20 cellular contexts compared by ENCODE assay signal in the genomic region with DNA sequence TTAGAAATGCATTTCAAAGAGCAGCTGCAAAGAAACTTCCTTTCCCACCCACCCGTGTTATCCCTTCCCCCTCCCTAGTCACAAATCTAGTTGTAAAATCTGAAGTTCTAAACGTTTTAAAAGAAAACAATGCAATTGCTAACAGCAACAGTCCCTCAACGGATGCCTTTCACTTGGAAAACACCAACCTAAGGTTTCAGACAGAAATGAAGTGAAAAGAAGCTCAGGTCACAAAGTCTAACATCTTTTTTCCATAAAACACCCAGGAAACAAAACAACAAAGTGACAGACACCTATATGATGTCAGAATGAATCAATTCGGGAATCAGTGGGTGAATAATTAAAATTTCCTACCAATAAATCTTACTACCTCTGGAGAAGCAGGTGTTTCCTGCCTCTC.
DNase-seq lines count a peak whose midpoint lies in the region; ATAC-seq and TF ChIP-seq lines count a peak whose summit lies in the region.
"Had no signal": no experiment of that assay in that cellular context is flagged by ENCODE, and none has a peak within 500 bp of the region (broad histone marks: within the 10 kb centered on the region; RNA-seq: fewer than 3 reads in every experiment).

No MANE protein-coding gene starts in this region.

- no peaks in the 10 kb centered on the region for H3K27me3 Mint-ChIP-seq in activated CD4-positive, alpha-beta T cell treated with anti-CD3 and anti-CD28 coated beads, Interleukin-2, amount 10 ng/mL, durations not matched to agents 24 days and 14 days
- H3K27me3 Mint-ChIP-seq in endodermal cell (ENCODE audit: insufficient read depth): no peaks in the 10 kb centered on the region
- no peaks in the 10 kb centered on the region for H3K27me3 Mint-ChIP-seq in stimulated activated naive CD8-positive, alpha-beta T cell treated with anti-CD3 and anti-CD28 coated beads, Interleukin-15, Interleukin-2, amounts not matched to agents 100 ng/mL and 50 ng/mL, for 24 hours
- H3K27me3 Mint-ChIP-seq: activated B cell treated with CpG ODN at 0.5 μM for 24 hours; CD8-positive, alpha-beta memory T cell had no signal

- no peaks in the 10 kb centered on the region for H3K9me3 ChIP-seq in endodermal cell (ENCODE audit: control insufficient read depth, low read length)
- H3K9me3 ChIP-seq: left lung, prostate gland, sigmoid colon, SJCRH30, tibial nerve had no signal

- H3K27ac Mint-ChIP-seq in activated CD4-positive, alpha-beta T cell treated with anti-CD3 and anti-CD28 coated beads, Interleukin-2, amount 10 ng/mL, durations not matched to agents 24 days and 14 days: peak overlapping the region; percentile 97
- H3K27ac Mint-ChIP-seq in endodermal cell: no peak overlapping the region
- H3K27ac Mint-ChIP-seq in stimulated activated naive CD8-positive, alpha-beta T cell treated with anti-CD3 and anti-CD28 coated beads, Interleukin-15, Interleukin-2, amounts not matched to agents 100 ng/mL and 50 ng/mL, for 24 hours: peak overlapping the region; percentile 98
- H3K27ac Mint-ChIP-seq: activated B cell treated with CpG ODN at 0.5 μM for 24 hours had no signal

- H3K9me3 Mint-ChIP-seq in activated CD4-positive, alpha-beta T cell treated with anti-CD3 and anti-CD28 coated beads, Interleukin-2, amount 10 ng/mL, durations not matched to agents 24 days and 14 days: no peaks in the 10 kb centered on the region
- H3K9me3 Mint-ChIP-seq in endodermal cell: no peaks in the 10 kb centered on the region
- H3K9me3 Mint-ChIP-seq in stimulated activated naive CD8-positive, alpha-beta T cell treated with anti-CD3 and anti-CD28 coated beads, Interleukin-15, Interleukin-2, amounts not matched to agents 100 ng/mL and 50 ng/mL, for 24 hours: no peaks in the 10 kb centered on the region
- H3K9me3 Mint-ChIP-seq: activated B cell treated with CpG ODN at 0.5 μM for 24 hours; CD8-positive, alpha-beta memory T cell had no signal

- no peak for TF ChIP-seq CTCF in endodermal cell (conservative IDR thresholded peaks at IDR 0.05)

- no peak overlapping the region for H3K27ac ChIP-seq in endodermal cell (ENCODE audit: low read depth, low read length)
- H3K27ac ChIP-seq: left lung, prostate gland, sigmoid colon, SJCRH30, tibial nerve had no signal

- peaks cover 16% of the 10 kb centered on the region for H3K36me3 Mint-ChIP-seq in activated CD4-positive, alpha-beta T cell treated with anti-CD3 and anti-CD28 coated beads, Interleukin-2, amount 10 ng/mL, durations not matched to agents 24 days and 14 days (ENCODE audit: low read depth)
- peaks cover 14% of the 10 kb centered on the region for H3K36me3 Mint-ChIP-seq in endodermal cell (ENCODE audit: low read depth)
- H3K36me3 Mint-ChIP-seq in stimulated activated naive CD8-positive, alpha-beta T cell treated with anti-CD3 and anti-CD28 coated beads, Interleukin-15, Interleukin-2, amounts not matched to agents 100 ng/mL and 50 ng/mL, for 24 hours (ENCODE audit: low read depth): peaks cover 40% of the 10 kb centered on the region

- H3K27me3 ChIP-seq in endodermal cell (ENCODE audit: control insufficient read depth, insufficient read depth, low read length, poor library complexity, severe bottlenecking): no peaks in the 10 kb centered on the region
- H3K27me3 ChIP-seq: left lung, sigmoid colon, SJCRH30, tibial nerve had no signal

- H3K4me1 Mint-ChIP-seq in activated CD4-positive, alpha-beta T cell treated with anti-CD3 and anti-CD28 coated beads, Interleukin-2, amount 10 ng/mL, durations not matched to agents 24 days and 14 days: peaks cover 28% of the 10 kb centered on the region
- H3K4me1 Mint-ChIP-seq in endodermal cell: peaks cover 24% of the 10 kb centered on the region
- peaks cover 70% of the 10 kb centered on the region for H3K4me1 Mint-ChIP-seq in stimulated activated naive CD8-positive, alpha-beta T cell treated with anti-CD3 and anti-CD28 coated beads, Interleukin-15, Interleukin-2, amounts not matched to agents 100 ng/mL and 50 ng/mL, for 24 hours (ENCODE audit: low read depth)

- H3K4me3 Mint-ChIP-seq in activated CD4-positive, alpha-beta T cell treated with anti-CD3 and anti-CD28 coated beads, Interleukin-2, amount 10 ng/mL, durations not matched to agents 24 days and 14 days: peak overlapping the region; percentile 57
- H3K4me3 Mint-ChIP-seq in endodermal cell: no peak overlapping the region
- peak overlapping the region; percentile 69 for H3K4me3 Mint-ChIP-seq in stimulated activated naive CD8-positive, alpha-beta T cell treated with anti-CD3 and anti-CD28 coated beads, Interleukin-15, Interleukin-2, amounts not matched to agents 100 ng/mL and 50 ng/mL, for 24 hours
- H3K4me3 Mint-ChIP-seq: activated B cell treated with CpG ODN at 0.5 μM for 24 hours; CD8-positive, alpha-beta memory T cell had no signal

- no peak for DNase-seq in activated CD4-positive, alpha-beta T cell treated with anti-CD3 and anti-CD28 coated beads, Interleukin-2, amount 10 ng/mL, durations not matched to agents 24 days and 14 days
- no peak for DNase-seq in activated CD4-positive, alpha-beta T cell treated with anti-CD3 and anti-CD28 coated beads for 48 hours
- DNase-seq in stimulated activated CD4-positive, alpha-beta T cell treated with anti-CD3 and anti-CD28 coated beads, Interleukin-15, amount 100 ng/mL, for 24 hours: peak; percentile 21
- no peak for DNase-seq in stimulated activated CD4-positive, alpha-beta T cell treated with anti-CD3 and anti-CD28 coated beads, Interleukin-1b, Interleukin-23, amount 100 ng/mL, for 48 hours
- no peak for DNase-seq in endodermal cell
- DNase-seq: activated B cell treated with CpG ODN at 0.5 μM for 24 hours; CD8-positive, alpha-beta memory T cell; DMS 273 treated with DMSO at 0.1 percent for 48 hours; EL; left lung; mesenchymal stem cell; NCI-H1930; NCI-H524 treated with DMSO at 0.1 percent for 48 hours; sigmoid colon; SJCRH30 had no signal

- H3K36me3 ChIP-seq in endodermal cell (ENCODE audit: control insufficient read depth, insufficient read depth, low read length): peaks cover 14% of the 10 kb centered on the region
- H3K36me3 ChIP-seq: prostate gland had no signal

- H3K4me3 ChIP-seq in endodermal cell (ENCODE audit: low read length): peak overlapping the region; percentile 1
- H3K4me3 ChIP-seq: left lung, prostate gland, sigmoid colon, SJCRH30, tibial nerve had no signal

- intact Hi-C loops in activated CD4-positive, alpha-beta T cell treated with anti-CD3 and anti-CD28 coated beads, Interleukin-2, amount 10 ng/mL, durations not matched to agents 24 days and 14 days (cut with micrococcal nuclease): loop anchor here (1.0 to 5.0 kb wide), 8 partner anchors 9 to 859 kb away; partner anchors contain the start of genes STK10 and UBTD2

- ATAC-seq in HG03520 (IDR thresholded peaks at IDR 0.05; ENCODE audit: unreplicated experiment) (no peak), GM19324 (IDR thresholded peaks at IDR 0.05; ENCODE audit: low FRiP score, unreplicated experiment) (no peak)
- ATAC-seq: left lung had no signal

- 58% methylated on average over 4 of the region's 4 CpGs; no CpG with 5 or more reads in 1 of the 2 experiments for WGBS in endodermal cell (ENCODE audit: insufficient coverage in 1 of 2, insufficient read length in 1 of 2), 2 experiments

- peaks cover 13% of the 10 kb centered on the region for H3K4me1 ChIP-seq in endodermal cell (ENCODE audit: control insufficient read depth, insufficient read depth, low read length)
- H3K4me1 ChIP-seq: sigmoid colon, SJCRH30 had no signal

- H3K9ac ChIP-seq in endodermal cell (ENCODE audit: extremely low read depth, low read length, poor library complexity, severe bottlenecking): no peak overlapping the region
